Comparison of ENCODE assay signal across 15 cellular contexts in the genomic region with DNA sequence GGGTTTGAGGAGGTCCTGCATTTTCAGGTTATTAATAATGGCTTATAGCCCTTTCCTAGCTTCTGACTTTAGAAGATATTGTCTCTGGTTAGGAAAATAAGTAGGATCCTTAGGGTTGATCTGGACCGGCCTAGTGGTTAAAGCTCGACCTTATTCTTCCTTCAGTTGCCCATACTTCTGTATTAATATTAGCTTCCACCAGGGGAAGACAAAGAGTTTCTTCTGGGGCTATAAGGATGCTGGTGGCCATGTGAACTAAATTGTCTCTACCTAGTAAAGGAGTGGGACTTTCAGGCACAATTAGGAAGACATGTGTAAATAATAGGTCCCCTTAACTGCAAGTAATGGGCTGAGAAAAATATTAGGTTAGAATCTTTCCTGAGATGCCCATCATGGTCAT. TPM values are rescaled to one million over a fixed set of nuclear protein-coding genes. Genes with fewer than 3 reads are reported as not detected.
A peak's percentile ranks its signal among the peaks of the same experiment; 100 is the strongest.
DNase-seq lines count a peak whose midpoint lies in the region; ATAC-seq and TF ChIP-seq lines count a peak whose summit lies in the region.
"Had no signal": no experiment of that assay in that cellular context is flagged by ENCODE, and none has a peak within 500 bp of the region (broad histone marks: within the 10 kb centered on the region; RNA-seq: fewer than 3 reads in every experiment).

No MANE protein-coding gene starts in this region.

- H4K20me1 ChIP-seq in PC-3 (ENCODE audit: low read length) = no peaks in the 10 kb centered on the region

- intact Hi-C loops in A673 (cut with micrococcal nuclease; ENCODE audit: unreplicated experiment) = no loop called here
- intact Hi-C loops in PC-3 (cut with micrococcal nuclease) = no loop called here

- H3K27ac ChIP-seq in A673 (ENCODE audit: low read depth, low read length, poor library complexity, severe bottlenecking) (no peak overlapping the region), PC-3 (ENCODE audit: low read length) (no peak overlapping the region)
- H3K27ac ChIP-seq: SK-N-MC, skin epidermis had no signal

- CTCF ChIA-PET in A673 (lab: Charles Lee) (interaction anchor here (1.0 kb wide), 1 partner anchor 552 kb away, joined by 7 read pairs; no protein-coding TSS in a partner anchor), PC-3 (lab: Charles Lee) (no interaction called here)

- ATAC-seq in PC-3 (no peak), HG02938 (IDR thresholded peaks at IDR 0.05; ENCODE audit: unreplicated experiment) (no peak)
- ATAC-seq: stimulated activated naive CD8-positive, alpha-beta T cell treated with anti-CD3 and anti-CD28 coated beads, Interleukin-15, amount 100 ng/mL, for 72 hours had no signal

- no peak overlapping the region for H3K4me2 ChIP-seq in PC-3 (ENCODE audit: low read length)

- H3F3A ChIP-seq in PC-3 (ENCODE audit: low read length, unreplicated experiment) = no peaks in the 10 kb centered on the region

- BruUV-seq in A673 (replicated peaks; lab: Mats Ljungman, UMichigan) (no TSS peak), PC-3 (replicated peaks; lab: Mats Ljungman, UMichigan) (no TSS peak)

- H3K9me3 ChIP-seq in A673 (ENCODE audit: low read depth, low read length, poor library complexity, severe bottlenecking) = no peaks in the 10 kb centered on the region
- H3K9me3 ChIP-seq in PC-3 (ENCODE audit: low read length) = no peaks in the 10 kb centered on the region

- POLR2A ChIA-PET in A673 (lab: Charles Lee; ENCODE audit: low non-redundant PET) (no interaction called here), PC-3 (lab: Charles Lee; ENCODE audit: unreplicated experiment) (interaction anchor here (0.5 kb wide), 1 partner anchor 47 kb away, joined by 6 read pairs; no protein-coding TSS in a partner anchor)

- no peaks in the 10 kb centered on the region for H3K79me2 ChIP-seq in PC-3 (ENCODE audit: low read length)

- peak; percentile 50 for TF ChIP-seq CTCF in A673 (conservative IDR thresholded peaks at IDR 0.05; ENCODE audit: low read depth, low read length)
- TF ChIP-seq CTCF in GM12872 (IDR thresholded peaks at IDR 0.05; ENCODE audit: insufficient read depth, low read depth, low read length) = peak; percentile 47
- peak; percentile 62 for TF ChIP-seq CTCF in PC-3 (conservative IDR thresholded peaks at IDR 0.05; ENCODE audit: low read depth, low read length)
- peak; percentile 42 for TF ChIP-seq CTCF in fibroblast of pulmonary artery (IDR thresholded peaks at IDR 0.05; ENCODE audit: low read length, missing control alignments)

- H3K9me2 ChIP-seq in PC-3 (replicated peaks; ENCODE audit: low read length) = no peaks in the 10 kb centered on the region

- H3K4me1 ChIP-seq in A673 (ENCODE audit: insufficient read depth, low read length, poor library complexity, severe bottlenecking) (no peaks in the 10 kb centered on the region), PC-3 (ENCODE audit: insufficient read depth, low read length) (peaks cover 18% of the 10 kb centered on the region)

- no peak for DNase-seq in A673 (ENCODE audit: low spot score)
- peak; percentile 37 for DNase-seq in PC-3
- DNase-seq in fibroblast of pulmonary artery (ENCODE audit: low read depth) = peak; percentile 15
- no peak for DNase-seq in activated T-cell treated with anti-CD3 and anti-CD28 coated beads for 4 hours
- DNase-seq in dedifferentiated amniotic fluid mesenchymal stem cell (ENCODE audit: extremely low spot score) = no peak
- DNase-seq in activated CD4-positive, alpha-beta T cell treated with anti-CD3 and anti-CD28 coated beads, Interleukin-2, amount 50 U/mL, for 4 hours = no peak
- DNase-seq: activated T-cell treated with anti-CD3 and anti-CD28 coated beads, Interleukin-2, amount 50 U/mL, for 48 hours; Calu3; cortex of kidney; NCI-H146; stimulated activated naive CD8-positive, alpha-beta T cell treated with anti-CD3 and anti-CD28 coated beads, Interleukin-15, amount 100 ng/mL, for 72 hours had no signal

- H3K27me3 ChIP-seq in A673 (replicated peaks; ENCODE audit: insufficient read depth, low read depth, low read length, poor library complexity) = peaks cover 20% of the 10 kb centered on the region
- no peaks in the 10 kb centered on the region for H3K27me3 ChIP-seq in PC-3 (ENCODE audit: low read length)

- H3K36me3 ChIP-seq in A673 (ENCODE audit: insufficient read depth, low read length, poor library complexity, severe bottlenecking) (no peaks in the 10 kb centered on the region), PC-3 (ENCODE audit: low read depth, low read length) (no peaks in the 10 kb centered on the region)

- no peak overlapping the region for H3K4me3 ChIP-seq in A673 (ENCODE audit: low read depth, low read length, poor library complexity, severe bottlenecking)
- H3K4me3 ChIP-seq in PC-3 (ENCODE audit: low read length) = no peak overlapping the region
- no peak overlapping the region for H3K4me3 ChIP-seq in fibroblast of pulmonary artery (replicated peaks; ENCODE audit: low read depth, low read length)
- H3K4me3 ChIP-seq: SK-N-MC, skin epidermis had no signal

- no peak overlapping the region for H3K9ac ChIP-seq in PC-3 (ENCODE audit: low read length)

- no peak overlapping the region for H2AFZ ChIP-seq in PC-3 (ENCODE audit: low read length)

RNA-seq across cellular contexts. Expression of a gene that starts 20.6 kb away (rescaled TPM):
- total RNA-seq in A673 (2021) (not detected in 2 replicates), PC-3 (2014; rRNA removed) (0.73 and 0.98 TPM in 2 replicates)
- total RNA-seq: Calu3 had no signal

RNA-seq across cellular contexts. Expression of a gene that starts 39.7 kb away (rescaled TPM):
- total RNA-seq in A673 (2021) = 0.28 and 0.37 TPM in 2 replicates
- 3.8 and 4.3 TPM in 2 replicates for total RNA-seq in PC-3 (2014; rRNA removed)

Comparison
In these comparisons a context has a peak if more than half of its experiments do, and no peak if none do; other contexts are left out.
1. DNase-seq: peak in PC-3 (single experiment) and fibroblast of pulmonary artery (single experiment); none in A673 (single experiment), activated T-cell treated with anti-CD3 and anti-CD28 coated beads for 4 hours (single experiment), dedifferentiated amniotic fluid mesenchymal stem cell (single experiment) and activated CD4-positive, alpha-beta T cell treated with anti-CD3 and anti-CD28 coated beads, Interleukin-2, amount 50 U/mL, for 4 hours (0 of 2).
2. Peak in every context shown above with its lines, with median percentiles within 50 percentile points of each other: CTCF ChIP-seq.